ENCODE assay signal across 1 cellular context in the genomic region with DNA sequence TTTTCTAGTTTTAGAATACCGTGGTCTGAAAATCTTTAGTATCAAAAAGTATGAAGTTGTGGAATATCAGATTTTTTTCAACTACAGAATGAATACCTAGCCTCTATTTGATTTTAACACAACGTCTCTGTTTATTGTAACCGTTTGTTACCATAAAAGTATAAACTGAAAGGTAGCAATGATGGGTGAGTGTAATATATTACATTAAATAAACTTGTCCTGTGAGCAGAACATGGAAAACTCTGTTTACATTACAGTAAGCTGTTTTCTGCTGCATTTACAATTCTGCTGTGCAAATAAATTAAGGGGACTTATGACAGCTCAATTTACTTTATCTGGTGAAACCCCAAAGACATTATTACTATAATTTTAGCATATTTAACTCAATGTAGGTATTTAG.
TF ChIP-seq lines count a peak whose summit lies in the region.

No MANE protein-coding gene starts in this region.

TF ChIP-seq in SK-N-SH, 30 proteins besides CTCF, POLR2A, EP300 and RAD21 (continued from another document):
- TF ChIP-seq, protein P1, sequence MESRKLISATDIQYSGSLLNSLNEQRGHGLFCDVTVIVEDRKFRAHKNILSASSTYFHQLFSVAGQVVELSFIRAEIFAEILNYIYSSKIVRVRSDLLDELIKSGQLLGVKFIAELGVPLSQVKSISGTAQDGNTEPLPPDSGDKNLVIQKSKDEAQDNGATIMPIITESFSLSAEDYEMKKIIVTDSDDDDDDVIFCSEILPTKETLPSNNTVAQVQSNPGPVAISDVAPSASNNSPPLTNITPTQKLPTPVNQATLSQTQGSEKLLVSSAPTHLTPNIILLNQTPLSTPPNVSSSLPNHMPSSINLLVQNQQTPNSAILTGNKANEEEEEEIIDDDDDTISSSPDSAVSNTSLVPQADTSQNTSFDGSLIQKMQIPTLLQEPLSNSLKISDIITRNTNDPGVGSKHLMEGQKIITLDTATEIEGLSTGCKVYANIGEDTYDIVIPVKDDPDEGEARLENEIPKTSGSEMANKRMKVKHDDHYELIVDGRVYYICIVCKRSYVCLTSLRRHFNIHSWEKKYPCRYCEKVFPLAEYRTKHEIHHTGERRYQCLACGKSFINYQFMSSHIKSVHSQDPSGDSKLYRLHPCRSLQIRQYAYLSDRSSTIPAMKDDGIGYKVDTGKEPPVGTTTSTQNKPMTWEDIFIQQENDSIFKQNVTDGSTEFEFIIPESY (IDR thresholded peaks at IDR 0.05; ENCODE audit: borderline replicate concordance, low read depth): no peak
- TF ChIP-seq POLR2AphosphoS5 (IDR thresholded peaks at IDR 0.05; ENCODE audit: low read depth, low read length): no peak
